Comparison of ENCODE assay signal across 23 cellular contexts in the genomic region with DNA sequence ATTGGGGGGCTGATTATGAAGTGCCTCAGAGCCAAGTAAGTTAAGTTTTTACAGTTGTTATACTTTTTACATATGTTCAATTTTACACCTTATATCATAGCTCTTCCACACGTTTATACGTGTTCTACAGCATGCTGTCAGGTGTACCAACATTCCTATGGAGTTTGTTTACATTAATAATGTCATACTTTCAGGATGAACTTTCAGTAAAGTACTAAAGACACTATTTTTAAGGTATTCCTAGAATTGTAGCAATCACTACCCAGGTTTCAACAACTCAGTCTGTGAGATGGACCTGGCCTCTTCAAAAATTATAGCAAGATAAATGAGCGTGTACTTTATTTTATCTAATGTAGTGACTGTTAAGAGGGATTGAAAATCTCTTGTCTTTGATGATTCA.
DNase-seq lines count a peak whose midpoint lies in the region; ATAC-seq, FAIRE-seq and TF ChIP-seq lines count a peak whose summit lies in the region.
"Had no signal": no experiment of that assay in that cellular context is flagged by ENCODE, and none has a peak within 500 bp of the region (broad histone marks: within the 10 kb centered on the region; RNA-seq: fewer than 3 reads in every experiment).

No MANE protein-coding gene starts in this region.

- no peak overlapping the region for H3K4me2 ChIP-seq in H1 (ENCODE audit: insufficient read depth in 1 of 2, low read depth in 2 of 2, low read length in 2 of 2)
- H3K4me2 ChIP-seq: A549; BLaER1 treated with 17β-estradiol and CSF1 and Interleukin-3, amounts not matched to agents 10 nM and 100 nM had no signal

- no peak overlapping the region for H2BK20ac ChIP-seq in H1 (ENCODE audit: low read length)

- intact Hi-C loops in CD4-positive, alpha-beta T cell (cut with DNase I, micrococcal nuclease) = no loop called here

- H3K27me3 ChIP-seq in H1 (replicated peaks in 1 of 4; ENCODE audit: control insufficient read depth in 3 of 4, extremely low read depth in 1 of 4, insufficient read depth in 3 of 4, low read length in 3 of 4) (no peaks in the 10 kb centered on the region), foreskin keratinocyte (no peaks in the 10 kb centered on the region)
- H3K27me3 ChIP-seq in CD4-positive, alpha-beta T cell (ENCODE audit: control insufficient read depth, insufficient read depth, low read length) = no peaks in the 10 kb centered on the region
- H3K27me3 ChIP-seq: BE2C; BLaER1 treated with 17β-estradiol and CSF1 and Interleukin-3, amounts not matched to agents 10 nM and 100 nM had no signal

- no peak overlapping the region for H3K56ac ChIP-seq in H1 (replicated peaks; ENCODE audit: insufficient read length, low read depth, low read length)

- TF ChIP-seq CTCF in H1 (IDR thresholded peaks at IDR 0.05; ENCODE audit: control extremely low read depth in 1 of 3, insufficient read depth in 1 of 3, low read depth in 1 of 3, low read length in 3 of 3) (no peak), foreskin keratinocyte (conservative IDR thresholded peaks at IDR 0.05) (no peak)
- TF ChIP-seq CTCF in CD4-positive, alpha-beta T cell (IDR thresholded peaks at IDR 0.05) = no peak

- H3K9me3 Mint-ChIP-seq in CD4-positive, alpha-beta T cell = no peaks in the 10 kb centered on the region
- H3K9me3 Mint-ChIP-seq: CD14-positive monocyte; CD4-positive, alpha-beta memory T cell had no signal

- FAIRE-seq in H1 (lab: Jason Lieb, UNC) = peak; percentile 36
- FAIRE-seq: A549, GM12878 had no signal

- no peaks in the 10 kb centered on the region for H3K36me3 Mint-ChIP-seq in CD4-positive, alpha-beta T cell (ENCODE audit: low read depth)
- H3K36me3 Mint-ChIP-seq: CD14-positive monocyte; CD4-positive, alpha-beta memory T cell had no signal

- no peaks in the 10 kb centered on the region for H3K4me1 Mint-ChIP-seq in CD4-positive, alpha-beta T cell (ENCODE audit: low read depth)
- H3K4me1 Mint-ChIP-seq: CD14-positive monocyte had no signal

- 88% methylated on average over 3 of the region's 3 CpGs; no CpG with 5 or more reads in 1 of the 2 experiments for WGBS in H1 (ENCODE audit: extremely low coverage in 1 of 2, insufficient coverage in 1 of 2, insufficient read length in 1 of 2, insufficient replicate concordance in 2 of 2, low coverage in 1 of 2, low lambda C conversion rate in 2 of 2, missing lambda C conversion rate in 1 of 2), 2 experiments

- H2BK12ac ChIP-seq in H1 (ENCODE audit: low read depth, low read length) = no peak overlapping the region

- no peak overlapping the region for H4K8ac ChIP-seq in H1 (ENCODE audit: extremely low read depth, insufficient read depth, low read length)

- H3K36me3 ChIP-seq in SK-N-MC (ENCODE audit: insufficient read depth, low read length) = peaks cover 84% of the 10 kb centered on the region
- H3K36me3 ChIP-seq in H1 (ENCODE audit: control insufficient read depth in 2 of 4, insufficient read depth in 4 of 4, low read length in 3 of 4) = peaks cover 0 to 11% (median 0%) of the 10 kb centered on the region in 4 experiments; a peak in 3 of 8 replicates
- H3K36me3 ChIP-seq: BE2C; BLaER1 treated with 17β-estradiol and CSF1 and Interleukin-3, amounts not matched to agents 10 nM and 100 nM had no signal

- no peak overlapping the region for H3K4me3 ChIP-seq in SK-N-MC
- H3K4me3 ChIP-seq in H1 (ENCODE audit: extremely low read depth in 1 of 4, insufficient read depth in 2 of 4, low read depth in 3 of 4, low read length in 4 of 4) = no peak overlapping the region
- H3K4me3 ChIP-seq: A549; BLaER1 treated with 17β-estradiol and CSF1 and Interleukin-3, amounts not matched to agents 10 nM and 100 nM; GM12878 had no signal

- H4K5ac ChIP-seq in H1 (ENCODE audit: insufficient read length, low read depth, low read length) = no peak overlapping the region

- H3K79me2 ChIP-seq in H1 (ENCODE audit: control insufficient read depth in 1 of 2, insufficient read depth in 2 of 2, low read length in 2 of 2) = no peaks in the 10 kb centered on the region

- no peak for DNase-seq in SK-N-MC (ENCODE audit: low read depth, low spot score)
- no peak for DNase-seq in H1 (ENCODE audit: low read depth in 1 of 2, low spot score in 2 of 2)
- DNase-seq in foreskin keratinocyte = peak; percentile 17 to 47
- DNase-seq in CD4-positive, alpha-beta T cell = no peak
- DNase-seq in KBM-7 = no peak
- DNase-seq: 8988T; ACHN; AML-193; BE2C; CD4-positive, alpha-beta memory T cell; COR-L47; DMS153; DND-41; GDM1; GOT3; H7; HCEC 1CT had no signal

- no peak for TF ChIP-seq POLR2A in H1 (IDR thresholded peaks at IDR 0.05; ENCODE audit: control extremely low read depth in 1 of 2, low read depth in 2 of 2, low read length in 2 of 2)

- H2BK15ac ChIP-seq in H1 (ENCODE audit: low read length) = no peak overlapping the region

- no peak overlapping the region for H3K27ac Mint-ChIP-seq in CD4-positive, alpha-beta T cell
- H3K27ac Mint-ChIP-seq: CD14-positive monocyte; CD4-positive, alpha-beta memory T cell had no signal

- H3K14ac ChIP-seq in H1 (ENCODE audit: insufficient read length) = no peak overlapping the region

- no peaks in the 10 kb centered on the region for H3K79me1 ChIP-seq in H1 (ENCODE audit: low read depth, low read length)

- H3K27ac ChIP-seq in SK-N-MC = peak overlapping the region; percentile 15; the same call in 1 of the 2 replicates
- H3K27ac ChIP-seq in H1 (ENCODE audit: low read depth, low read length) = no peak overlapping the region
- no peak overlapping the region for H3K27ac ChIP-seq in foreskin keratinocyte
- H3K27ac ChIP-seq in CD4-positive, alpha-beta T cell (ENCODE audit: low read depth, low read length) = no peak overlapping the region
- H3K27ac ChIP-seq: A549; BLaER1 treated with 17β-estradiol and CSF1 and Interleukin-3, amounts not matched to agents 10 nM and 100 nM had no signal

- peaks cover 0 to 2% (median 0%) of the 10 kb centered on the region in 4 experiments; a peak in 2 of 7 replicates for H3K4me1 ChIP-seq in H1 (replicated peaks in 1 of 4; ENCODE audit: control insufficient read depth in 3 of 4, insufficient read depth in 4 of 4, low read length in 3 of 4)
- peaks cover 20% of the 10 kb centered on the region for H3K4me1 ChIP-seq in foreskin keratinocyte
- H3K4me1 ChIP-seq: BLaER1 treated with 17β-estradiol and CSF1 and Interleukin-3, amounts not matched to agents 10 nM and 100 nM had no signal

- H4K91ac ChIP-seq in H1 (replicated peaks; ENCODE audit: insufficient read length, low read length) = no peak overlapping the region

- H3K23me2 ChIP-seq in H1 (ENCODE audit: low read depth, low read length) = no peaks in the 10 kb centered on the region

- CTCF ChIA-PET in H1 (lab: Charles Lee; ENCODE audit: partially characterized antibody) = interaction anchor here (0.9 kb wide), 1 partner anchor 191 kb away, joined by 3 read pairs; no protein-coding TSS in a partner anchor
- CTCF ChIA-PET in CD4-positive, alpha-beta T cell (lab: Charles Lee) = no interaction called here

- ATAC-seq in foreskin keratinocyte = peak; percentile 28
- no peak for ATAC-seq in GM18867 (IDR thresholded peaks at IDR 0.05; ENCODE audit: unreplicated experiment)
- ATAC-seq in CD4-positive, alpha-beta T cell (ENCODE audit: poor library complexity) = no peak
- no peak for ATAC-seq in HG02763 (IDR thresholded peaks at IDR 0.05; ENCODE audit: unreplicated experiment)
- ATAC-seq: A549, GM12878 had no signal

- no peaks in the 10 kb centered on the region for H3K9me3 ChIP-seq in SK-N-MC (ENCODE audit: low read depth, low read length)
- H3K9me3 ChIP-seq in H1 (ENCODE audit: insufficient read depth in 2 of 2, low read depth in 1 of 2, low read length in 1 of 2) = no peaks in the 10 kb centered on the region
- H3K9me3 ChIP-seq in CD4-positive, alpha-beta T cell (ENCODE audit: control insufficient read depth, low read length) = no peaks in the 10 kb centered on the region
- H3K9me3 ChIP-seq: A549; BE2C; BLaER1 treated with 17β-estradiol and CSF1 and Interleukin-3, amounts not matched to agents 10 nM and 100 nM had no signal

- no peaks in the 10 kb centered on the region for H3K27me3 Mint-ChIP-seq in CD4-positive, alpha-beta T cell
- H3K27me3 Mint-ChIP-seq: CD4-positive, alpha-beta memory T cell had no signal

- in situ Hi-C loops in KBM-7 (cut with MboI; ENCODE audit: low pct_unique_long_range_greater_than_20kb, low sequenced_read_pairs) = no loop called here

- no peak overlapping the region for H3K4me3 Mint-ChIP-seq in CD4-positive, alpha-beta T cell
- H3K4me3 Mint-ChIP-seq: CD14-positive monocyte; CD4-positive, alpha-beta memory T cell had no signal

- no peak overlapping the region for H2BK5ac ChIP-seq in H1 (ENCODE audit: low read depth, low read length)

- POLR2A ChIA-PET in H1 (lab: Charles Lee; ENCODE audit: partially characterized antibody) = no interaction called here
- POLR2A ChIA-PET in CD4-positive, alpha-beta T cell (lab: Charles Lee) = no interaction called here

- H2AK5ac ChIP-seq in H1 (ENCODE audit: low read depth, low read length) = no peak overlapping the region

- no peak overlapping the region for H2BK120ac ChIP-seq in H1 (replicated peaks; ENCODE audit: low read depth, low read length)

- H4K20me1 ChIP-seq in H1 (replicated peaks in 1 of 2; ENCODE audit: control insufficient read depth in 1 of 2, insufficient read depth in 2 of 2, low read length in 2 of 2) = no peaks in the 10 kb centered on the region
- H4K20me1 ChIP-seq: BLaER1 treated with 17β-estradiol and CSF1 and Interleukin-3, amounts not matched to agents 10 nM and 100 nM had no signal

- H3K9ac ChIP-seq in SK-N-MC (ENCODE audit: insufficient read length) = no peak overlapping the region
- no peak overlapping the region for H3K9ac ChIP-seq in H1 (replicated peaks in 1 of 4; ENCODE audit: extremely low read depth in 1 of 4, low read depth in 3 of 4, low read length in 3 of 4)
- H3K9ac ChIP-seq: BLaER1 treated with 17β-estradiol and CSF1 and Interleukin-3, amounts not matched to agents 10 nM and 100 nM had no signal

- TF ChIP-seq RAD21 in H1 (IDR thresholded peaks at IDR 0.05 in 1 of 2, conservative IDR thresholded peaks at IDR 0.05 in 1 of 2; ENCODE audit: low read depth in 2 of 2, low read length in 2 of 2) = no peak

- no peak for TF ChIP-seq EP300 in H1 (IDR thresholded peaks at IDR 0.05; ENCODE audit: borderline replicate concordance in 1 of 2, low read depth in 2 of 2, low read length in 2 of 2)

- no peak overlapping the region for H3K23ac ChIP-seq in H1 (ENCODE audit: insufficient read length)

- H2AFZ ChIP-seq in H1 (ENCODE audit: low read length) = no peak overlapping the region

- H3K4ac ChIP-seq in H1 (replicated peaks; ENCODE audit: insufficient read length, low read depth, low read length) = no peak overlapping the region

- no peak overlapping the region for H3K18ac ChIP-seq in H1 (ENCODE audit: extremely low read depth, low read length)

TF ChIP-seq in H1, 55 proteins besides CTCF, POLR2A, EP300 and RAD21 (continues in another document):
- TF ChIP-seq SAP30 (IDR thresholded peaks at IDR 0.05; ENCODE audit: insufficient read depth, insufficient replicate concordance, low read length) = no peak
- no peak for TF ChIP-seq SUZ12 (IDR thresholded peaks at IDR 0.05; ENCODE audit: low read length)
- no peak for TF ChIP-seq TAF7 (optimal IDR thresholded peaks at IDR 0.05; ENCODE audit: borderline replicate concordance, low read depth, low read length)
- TF ChIP-seq HDAC2 (IDR thresholded peaks at IDR 0.05; ENCODE audit: borderline replicate concordance in 1 of 2, low read depth in 2 of 2, low read length in 2 of 2) = no peak
- TF ChIP-seq SP2 (IDR thresholded peaks at IDR 0.05; ENCODE audit: low read length) = no peak
- TF ChIP-seq BCL11A (IDR thresholded peaks at IDR 0.05; ENCODE audit: low read depth in 2 of 2, low read length in 2 of 2) = no peak

Comparison
In these comparisons a context has a peak if more than half of its experiments do, and no peak if none do; other contexts are left out.
1. DNase-seq: peak in foreskin keratinocyte (2 of 2); none in SK-N-MC (single experiment), H1 (0 of 2), CD4-positive, alpha-beta T cell (0 of 10) and KBM-7 (single experiment).